Comparison of ENCODE assay signal across 1 cellular context in the genomic region with DNA sequence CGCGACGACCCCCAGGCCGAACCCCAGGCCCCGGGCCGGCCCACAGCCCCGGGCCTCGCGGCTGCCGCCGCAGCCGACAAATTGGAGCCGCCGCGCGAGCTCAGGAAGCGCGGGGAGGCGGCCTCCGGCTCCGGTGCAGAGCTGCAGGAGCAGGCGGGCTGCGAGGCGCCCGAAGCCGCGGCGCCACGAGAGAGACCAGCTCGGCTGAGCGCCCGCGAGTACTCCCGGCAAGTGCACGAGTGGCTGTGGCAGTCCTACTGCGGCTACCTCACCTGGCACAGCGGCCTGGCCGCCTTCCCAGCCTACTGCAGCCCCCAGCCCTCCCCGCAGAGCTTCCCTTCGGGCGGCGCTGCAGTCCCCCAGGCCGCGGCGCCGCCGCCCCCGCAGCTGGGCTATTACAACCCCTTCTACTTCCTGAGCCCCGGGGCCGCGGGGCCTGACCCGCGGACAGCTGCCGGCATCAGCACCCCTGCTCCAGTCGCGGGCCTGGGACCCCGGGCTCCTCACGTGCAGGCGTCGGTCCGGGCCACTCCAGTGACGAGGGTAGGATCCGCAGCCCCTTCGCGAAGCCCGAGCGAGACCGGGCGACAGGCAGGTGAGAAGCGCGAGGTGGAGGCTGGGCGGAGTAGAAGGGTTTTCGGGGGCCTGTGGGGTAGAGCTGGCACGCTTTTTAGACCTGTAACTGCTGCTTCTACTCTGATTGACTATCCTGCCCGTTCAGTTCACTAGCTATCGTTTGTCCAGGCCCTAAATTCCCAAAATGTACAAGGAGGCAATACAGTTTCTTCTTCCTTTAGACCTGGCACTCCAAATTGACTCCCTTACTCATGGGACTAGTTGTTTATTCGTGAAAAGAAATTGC.
TF ChIP-seq lines count a peak whose summit lies in the region.

No MANE protein-coding gene starts in this region.

TF ChIP-seq in HepG2, 621 proteins besides CTCF, POLR2A, EP300 and RAD21 (continued from another document and continues in another):
- TF ChIP-seq, protein P1, sequence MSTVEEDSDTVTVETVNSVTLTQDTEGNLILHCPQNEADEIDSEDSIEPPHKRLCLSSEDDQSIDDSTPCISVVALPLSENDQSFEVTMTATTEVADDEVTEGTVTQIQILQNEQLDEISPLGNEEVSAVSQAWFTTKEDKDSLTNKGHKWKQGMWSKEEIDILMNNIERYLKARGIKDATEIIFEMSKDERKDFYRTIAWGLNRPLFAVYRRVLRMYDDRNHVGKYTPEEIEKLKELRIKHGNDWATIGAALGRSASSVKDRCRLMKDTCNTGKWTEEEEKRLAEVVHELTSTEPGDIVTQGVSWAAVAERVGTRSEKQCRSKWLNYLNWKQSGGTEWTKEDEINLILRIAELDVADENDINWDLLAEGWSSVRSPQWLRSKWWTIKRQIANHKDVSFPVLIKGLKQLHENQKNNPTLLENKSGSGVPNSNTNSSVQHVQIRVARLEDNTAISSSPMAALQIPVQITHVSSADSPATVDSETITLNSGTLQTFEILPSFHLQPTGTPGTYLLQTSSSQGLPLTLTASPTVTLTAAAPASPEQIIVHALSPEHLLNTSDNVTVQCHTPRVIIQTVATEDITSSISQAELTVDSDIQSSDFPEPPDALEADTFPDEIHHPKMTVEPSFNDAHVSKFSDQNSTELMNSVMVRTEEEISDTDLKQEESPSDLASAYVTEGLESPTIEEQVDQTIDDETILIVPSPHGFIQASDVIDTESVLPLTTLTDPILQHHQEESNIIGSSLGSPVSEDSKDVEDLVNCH (CRISPR knock-in tag; IDR thresholded peaks at IDR 0.05), result no peak
- TF ChIP-seq ZNF878 (CRISPR knock-in tag; IDR thresholded peaks at IDR 0.05) (no peak), ZNF354B (CRISPR knock-in tag; IDR thresholded peaks at IDR 0.05) (no peak), TBL1XR1 (IDR thresholded peaks at IDR 0.05; ENCODE audit: borderline replicate concordance, low read length, partially characterized antibody) (no peak), ZSCAN20 (CRISPR knock-in tag; IDR thresholded peaks at IDR 0.05; ENCODE audit: borderline replicate concordance) (no peak; the same call in 1 of the 2 replicates), ZNF329 (CRISPR knock-in tag; IDR thresholded peaks at IDR 0.05; ENCODE audit: low read depth) (0 out of 2 replicates have a peak, but pooled peaks have one; percentile 63), HCFC1 (IDR thresholded peaks at IDR 0.05; ENCODE audit: low read depth, low read length) (no peak), KLF6 (CRISPR knock-in tag; IDR thresholded peaks at IDR 0.05) (no peak), REL (CRISPR knock-in tag; conservative IDR thresholded peaks at IDR 0.05) (peak; percentile 87), ZNF296 (CRISPR knock-in tag; conservative IDR thresholded peaks at IDR 0.05) (no peak), ZNF441 (CRISPR knock-in tag; IDR thresholded peaks at IDR 0.05; ENCODE audit: borderline replicate concordance) (no peak), DPF2 (CRISPR knock-in tag; IDR thresholded peaks at IDR 0.05; ENCODE audit: borderline replicate concordance, low read depth) (no peak), ZBTB21 (CRISPR knock-in tag; IDR thresholded peaks at IDR 0.05) (no peak), TMF1 (CRISPR knock-in tag; IDR thresholded peaks at IDR 0.05; ENCODE audit: low read depth) (no peak), XBP1 (CRISPR knock-in tag; IDR thresholded peaks at IDR 0.05) (no peak), ZFX (CRISPR knock-in tag; IDR thresholded peaks at IDR 0.05; ENCODE audit: low read depth) (no peak; the same call in none of the 2 replicates), CC2D1A (CRISPR knock-in tag; IDR thresholded peaks at IDR 0.05) (no peak), ONECUT2 (CRISPR knock-in tag; IDR thresholded peaks at IDR 0.05) (peak; percentile 31; the same call in 1 of the 2 replicates), ZNF430 (CRISPR knock-in tag; IDR thresholded peaks at IDR 0.05) (no peak), FOXK2 (IDR thresholded peaks at IDR 0.05) (no peak), RFX5 (IDR thresholded peaks at IDR 0.05; ENCODE audit: low read depth, low read length) (no peak), ZNF274 (CRISPR knock-in tag; IDR thresholded peaks at IDR 0.05) (no peak; the same call in none of the 2 replicates), CEBPB (IDR thresholded peaks at IDR 0.05; ENCODE audit: borderline replicate concordance, low read depth, low read length) (no peak), PCBP2 (optimal IDR thresholded peaks at IDR 0.05; ENCODE audit: low read depth, low read length, poor library complexity, severe bottlenecking) (no peak), BHLHE40 (IDR thresholded peaks at IDR 0.05; ENCODE audit: low read length) (peak; percentile 77), ZNF598 (CRISPR knock-in tag; IDR thresholded peaks at IDR 0.05; ENCODE audit: borderline replicate concordance) (0 out of 2 replicates have a peak, but pooled peaks have one; percentile 76), ZNF101 (CRISPR knock-in tag; IDR thresholded peaks at IDR 0.05; ENCODE audit: borderline replicate concordance, low read depth) (no peak), RCOR2 (CRISPR knock-in tag; IDR thresholded peaks at IDR 0.05) (no peak), ZFY (CRISPR knock-in tag; IDR thresholded peaks at IDR 0.05) (peak; percentile 93), TGIF2 (CRISPR knock-in tag; IDR thresholded peaks at IDR 0.05) (no peak), TRIM24 (CRISPR knock-in tag; IDR thresholded peaks at IDR 0.05) (no peak), ZNF225 (CRISPR knock-in tag; IDR thresholded peaks at IDR 0.05) (no peak; the same call in 1 of the 2 replicates), TCF7 (IDR thresholded peaks at IDR 0.05; ENCODE audit: low read depth) (no peak), ZNF136 (CRISPR knock-in tag; IDR thresholded peaks at IDR 0.05; ENCODE audit: low read depth) (no peak), ZNF496 (CRISPR knock-in tag; IDR thresholded peaks at IDR 0.05; ENCODE audit: insufficient replicate concordance) (no peak), ZNF138 (CRISPR knock-in tag; IDR thresholded peaks at IDR 0.05; ENCODE audit: low read depth) (no peak), CBX5 (CRISPR knock-in tag; IDR thresholded peaks at IDR 0.05; ENCODE audit: borderline replicate concordance) (no peak)
- TF ChIP-seq, protein P2, sequence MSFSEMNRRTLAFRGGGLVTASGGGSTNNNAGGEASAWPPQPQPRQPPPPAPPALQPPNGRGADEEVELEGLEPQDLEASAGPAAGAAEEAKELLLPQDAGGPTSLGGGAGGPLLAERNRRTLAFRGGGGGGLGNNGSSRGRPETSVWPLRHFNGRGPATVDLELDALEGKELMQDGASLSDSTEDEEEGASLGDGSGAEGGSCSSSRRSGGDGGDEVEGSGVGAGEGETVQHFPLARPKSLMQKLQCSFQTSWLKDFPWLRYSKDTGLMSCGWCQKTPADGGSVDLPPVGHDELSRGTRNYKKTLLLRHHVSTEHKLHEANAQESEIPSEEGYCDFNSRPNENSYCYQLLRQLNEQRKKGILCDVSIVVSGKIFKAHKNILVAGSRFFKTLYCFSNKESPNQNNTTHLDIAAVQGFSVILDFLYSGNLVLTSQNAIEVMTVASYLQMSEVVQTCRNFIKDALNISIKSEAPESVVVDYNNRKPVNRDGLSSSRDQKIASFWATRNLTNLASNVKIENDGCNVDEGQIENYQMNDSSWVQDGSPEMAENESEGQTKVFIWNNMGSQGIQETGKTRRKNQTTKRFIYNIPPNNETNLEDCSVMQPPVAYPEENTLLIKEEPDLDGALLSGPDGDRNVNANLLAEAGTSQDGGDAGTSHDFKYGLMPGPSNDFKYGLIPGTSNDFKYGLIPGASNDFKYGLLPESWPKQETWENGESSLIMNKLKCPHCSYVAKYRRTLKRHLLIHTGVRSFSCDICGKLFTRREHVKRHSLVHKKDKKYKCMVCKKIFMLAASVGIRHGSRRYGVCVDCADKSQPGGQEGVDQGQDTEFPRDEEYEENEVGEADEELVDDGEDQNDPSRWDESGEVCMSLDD (CRISPR knock-in tag; IDR thresholded peaks at IDR 0.05; ENCODE audit: borderline replicate concordance), result peak; percentile 41; the same call in 1 of the 2 replicates
- TF ChIP-seq, protein P3, sequence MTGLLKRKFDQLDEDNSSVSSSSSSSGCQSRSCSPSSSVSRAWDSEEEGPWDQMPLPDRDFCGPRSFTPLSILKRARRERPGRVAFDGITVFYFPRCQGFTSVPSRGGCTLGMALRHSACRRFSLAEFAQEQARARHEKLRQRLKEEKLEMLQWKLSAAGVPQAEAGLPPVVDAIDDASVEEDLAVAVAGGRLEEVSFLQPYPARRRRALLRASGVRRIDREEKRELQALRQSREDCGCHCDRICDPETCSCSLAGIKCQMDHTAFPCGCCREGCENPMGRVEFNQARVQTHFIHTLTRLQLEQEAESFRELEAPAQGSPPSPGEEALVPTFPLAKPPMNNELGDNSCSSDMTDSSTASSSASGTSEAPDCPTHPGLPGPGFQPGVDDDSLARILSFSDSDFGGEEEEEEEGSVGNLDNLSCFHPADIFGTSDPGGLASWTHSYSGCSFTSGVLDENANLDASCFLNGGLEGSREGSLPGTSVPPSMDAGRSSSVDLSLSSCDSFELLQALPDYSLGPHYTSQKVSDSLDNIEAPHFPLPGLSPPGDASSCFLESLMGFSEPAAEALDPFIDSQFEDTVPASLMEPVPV (CRISPR knock-in tag; IDR thresholded peaks at IDR 0.05), result no peak
- TF ChIP-seq, protein P4, sequence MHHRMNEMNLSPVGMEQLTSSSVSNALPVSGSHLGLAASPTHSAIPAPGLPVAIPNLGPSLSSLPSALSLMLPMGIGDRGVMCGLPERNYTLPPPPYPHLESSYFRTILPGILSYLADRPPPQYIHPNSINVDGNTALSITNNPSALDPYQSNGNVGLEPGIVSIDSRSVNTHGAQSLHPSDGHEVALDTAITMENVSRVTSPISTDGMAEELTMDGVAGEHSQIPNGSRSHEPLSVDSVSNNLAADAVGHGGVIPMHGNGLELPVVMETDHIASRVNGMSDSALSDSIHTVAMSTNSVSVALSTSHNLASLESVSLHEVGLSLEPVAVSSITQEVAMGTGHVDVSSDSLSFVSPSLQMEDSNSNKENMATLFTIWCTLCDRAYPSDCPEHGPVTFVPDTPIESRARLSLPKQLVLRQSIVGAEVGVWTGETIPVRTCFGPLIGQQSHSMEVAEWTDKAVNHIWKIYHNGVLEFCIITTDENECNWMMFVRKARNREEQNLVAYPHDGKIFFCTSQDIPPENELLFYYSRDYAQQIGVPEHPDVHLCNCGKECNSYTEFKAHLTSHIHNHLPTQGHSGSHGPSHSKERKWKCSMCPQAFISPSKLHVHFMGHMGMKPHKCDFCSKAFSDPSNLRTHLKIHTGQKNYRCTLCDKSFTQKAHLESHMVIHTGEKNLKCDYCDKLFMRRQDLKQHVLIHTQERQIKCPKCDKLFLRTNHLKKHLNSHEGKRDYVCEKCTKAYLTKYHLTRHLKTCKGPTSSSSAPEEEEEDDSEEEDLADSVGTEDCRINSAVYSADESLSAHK (CRISPR knock-in tag; IDR thresholded peaks at IDR 0.05; ENCODE audit: borderline replicate concordance), result 0 out of 2 replicates have a peak, but pooled peaks have one; percentile 52
- TF ChIP-seq, protein P5, sequence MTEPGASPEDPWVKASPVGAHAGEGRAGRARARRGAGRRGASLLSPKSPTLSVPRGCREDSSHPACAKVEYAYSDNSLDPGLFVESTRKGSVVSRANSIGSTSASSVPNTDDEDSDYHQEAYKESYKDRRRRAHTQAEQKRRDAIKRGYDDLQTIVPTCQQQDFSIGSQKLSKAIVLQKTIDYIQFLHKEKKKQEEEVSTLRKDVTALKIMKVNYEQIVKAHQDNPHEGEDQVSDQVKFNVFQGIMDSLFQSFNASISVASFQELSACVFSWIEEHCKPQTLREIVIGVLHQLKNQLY (CRISPR knock-in tag; IDR thresholded peaks at IDR 0.05), result no peak
- TF ChIP-seq, protein P6, sequence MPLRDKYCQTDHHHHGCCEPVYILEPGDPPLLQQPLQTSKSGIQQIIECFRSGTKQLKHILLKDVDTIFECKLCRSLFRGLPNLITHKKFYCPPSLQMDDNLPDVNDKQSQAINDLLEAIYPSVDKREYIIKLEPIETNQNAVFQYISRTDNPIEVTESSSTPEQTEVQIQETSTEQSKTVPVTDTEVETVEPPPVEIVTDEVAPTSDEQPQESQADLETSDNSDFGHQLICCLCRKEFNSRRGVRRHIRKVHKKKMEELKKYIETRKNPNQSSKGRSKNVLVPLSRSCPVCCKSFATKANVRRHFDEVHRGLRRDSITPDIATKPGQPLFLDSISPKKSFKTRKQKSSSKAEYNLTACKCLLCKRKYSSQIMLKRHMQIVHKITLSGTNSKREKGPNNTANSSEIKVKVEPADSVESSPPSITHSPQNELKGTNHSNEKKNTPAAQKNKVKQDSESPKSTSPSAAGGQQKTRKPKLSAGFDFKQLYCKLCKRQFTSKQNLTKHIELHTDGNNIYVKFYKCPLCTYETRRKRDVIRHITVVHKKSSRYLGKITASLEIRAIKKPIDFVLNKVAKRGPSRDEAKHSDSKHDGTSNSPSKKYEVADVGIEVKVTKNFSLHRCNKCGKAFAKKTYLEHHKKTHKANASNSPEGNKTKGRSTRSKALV (CRISPR knock-in tag; IDR thresholded peaks at IDR 0.05), result no peak
- TF ChIP-seq, protein P7, sequence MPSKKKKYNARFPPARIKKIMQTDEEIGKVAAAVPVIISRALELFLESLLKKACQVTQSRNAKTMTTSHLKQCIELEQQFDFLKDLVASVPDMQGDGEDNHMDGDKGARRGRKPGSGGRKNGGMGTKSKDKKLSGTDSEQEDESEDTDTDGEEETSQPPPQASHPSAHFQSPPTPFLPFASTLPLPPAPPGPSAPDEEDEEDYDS (CRISPR knock-in tag; IDR thresholded peaks at IDR 0.05), result no peak
- TF ChIP-seq, protein P8, sequence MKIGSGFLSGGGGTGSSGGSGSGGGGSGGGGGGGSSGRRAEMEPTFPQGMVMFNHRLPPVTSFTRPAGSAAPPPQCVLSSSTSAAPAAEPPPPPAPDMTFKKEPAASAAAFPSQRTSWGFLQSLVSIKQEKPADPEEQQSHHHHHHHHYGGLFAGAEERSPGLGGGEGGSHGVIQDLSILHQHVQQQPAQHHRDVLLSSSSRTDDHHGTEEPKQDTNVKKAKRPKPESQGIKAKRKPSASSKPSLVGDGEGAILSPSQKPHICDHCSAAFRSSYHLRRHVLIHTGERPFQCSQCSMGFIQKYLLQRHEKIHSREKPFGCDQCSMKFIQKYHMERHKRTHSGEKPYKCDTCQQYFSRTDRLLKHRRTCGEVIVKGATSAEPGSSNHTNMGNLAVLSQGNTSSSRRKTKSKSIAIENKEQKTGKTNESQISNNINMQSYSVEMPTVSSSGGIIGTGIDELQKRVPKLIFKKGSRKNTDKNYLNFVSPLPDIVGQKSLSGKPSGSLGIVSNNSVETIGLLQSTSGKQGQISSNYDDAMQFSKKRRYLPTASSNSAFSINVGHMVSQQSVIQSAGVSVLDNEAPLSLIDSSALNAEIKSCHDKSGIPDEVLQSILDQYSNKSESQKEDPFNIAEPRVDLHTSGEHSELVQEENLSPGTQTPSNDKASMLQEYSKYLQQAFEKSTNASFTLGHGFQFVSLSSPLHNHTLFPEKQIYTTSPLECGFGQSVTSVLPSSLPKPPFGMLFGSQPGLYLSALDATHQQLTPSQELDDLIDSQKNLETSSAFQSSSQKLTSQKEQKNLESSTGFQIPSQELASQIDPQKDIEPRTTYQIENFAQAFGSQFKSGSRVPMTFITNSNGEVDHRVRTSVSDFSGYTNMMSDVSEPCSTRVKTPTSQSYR (CRISPR knock-in tag; IDR thresholded peaks at IDR 0.05; ENCODE audit: borderline replicate concordance), result no peak
- TF ChIP-seq, protein P9, sequence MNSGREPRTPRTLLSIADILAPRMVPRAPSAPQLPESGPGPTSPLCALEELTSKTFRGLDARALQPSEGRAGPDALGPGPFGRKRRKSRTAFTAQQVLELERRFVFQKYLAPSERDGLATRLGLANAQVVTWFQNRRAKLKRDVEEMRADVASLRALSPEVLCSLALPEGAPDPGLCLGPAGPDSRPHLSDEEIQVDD (CRISPR knock-in tag; IDR thresholded peaks at IDR 0.05; ENCODE audit: borderline replicate concordance), result no peak
- TF ChIP-seq, protein P10, sequence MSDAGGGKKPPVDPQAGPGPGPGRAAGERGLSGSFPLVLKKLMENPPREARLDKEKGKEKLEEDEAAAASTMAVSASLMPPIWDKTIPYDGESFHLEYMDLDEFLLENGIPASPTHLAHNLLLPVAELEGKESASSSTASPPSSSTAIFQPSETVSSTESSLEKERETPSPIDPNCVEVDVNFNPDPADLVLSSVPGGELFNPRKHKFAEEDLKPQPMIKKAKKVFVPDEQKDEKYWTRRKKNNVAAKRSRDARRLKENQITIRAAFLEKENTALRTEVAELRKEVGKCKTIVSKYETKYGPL (CRISPR knock-in tag; IDR thresholded peaks at IDR 0.05), result peak; percentile 75
